In genomic region chr1:6486433-6487011, GRCh38 we compare ENCODE assay signal across 8 cellular contexts. TPM values are rescaled to one million over a fixed set of nuclear protein-coding genes. Genes with fewer than 3 reads are reported as not detected.
DNase-seq lines count a peak whose midpoint lies in the region; ATAC-seq and TF ChIP-seq lines count a peak whose summit lies in the region.

No MANE protein-coding gene starts in this region.

- H3K9me3 ChIP-seq in lung (ENCODE audit: control insufficient read depth in 2 of 2, insufficient read depth in 1 of 2, low read length in 1 of 2), result no peaks in the 10 kb centered on the region

- POLR2A ChIA-PET in activated CD8-positive, alpha-beta T cell treated with anti-CD3 and anti-CD28 coated beads for 36 hours (lab: Charles Lee), result interaction anchor here (1.3 kb wide), 1 partner anchor 9 kb away, joined by 3 read pairs; no protein-coding TSS in a partner anchor

- ATAC-seq in HG03175 (IDR thresholded peaks at IDR 0.05; ENCODE audit: unreplicated experiment), result peak; percentile 46
- peak; percentile 71 for ATAC-seq in activated CD8-positive, alpha-beta T cell treated with anti-CD3 and anti-CD28 coated beads for 36 hours
- peak; percentile 56 for ATAC-seq in lung (ENCODE audit: insufficient read depth, low FRiP score)
- no peak for ATAC-seq in GM21717 (IDR thresholded peaks at IDR 0.05; ENCODE audit: unreplicated experiment)

- H3K4me1 ChIP-seq in lung (ENCODE audit: control insufficient read depth in 2 of 2, insufficient read depth in 2 of 2, low read length in 2 of 2), result peaks cover 0 to 12% of the 10 kb centered on the region in 2 donors

- peaks cover 15% of the 10 kb centered on the region for H3K4me1 Mint-ChIP-seq in activated CD8-positive, alpha-beta T cell treated with anti-CD3 and anti-CD28 coated beads for 36 hours (ENCODE audit: low read depth)

- H3K9me3 Mint-ChIP-seq in activated CD8-positive, alpha-beta T cell treated with anti-CD3 and anti-CD28 coated beads for 36 hours, result no peaks in the 10 kb centered on the region

- H3K27ac ChIP-seq in lung (ENCODE audit: low read depth in 1 of 2, low read length in 1 of 2), result no peak overlapping the region

- no peaks in the 10 kb centered on the region for H3K27me3 ChIP-seq in lung (ENCODE audit: control insufficient read depth, insufficient read depth)

- TF ChIP-seq CTCF in activated CD8-positive, alpha-beta T cell treated with anti-CD3 and anti-CD28 coated beads for 36 hours (IDR thresholded peaks at IDR 0.05), result peak; percentile 87
- TF ChIP-seq CTCF in lung (IDR thresholded peaks at IDR 0.05; ENCODE audit: control extremely low read depth, extremely low read depth), result peak; percentile 58

- WGBS in lung, 2 donors, result 4% methylated on average over 15 of the region's 15 CpGs

- no peak overlapping the region for H3K4me3 ChIP-seq in lung

- peaks cover 18% of the 10 kb centered on the region for H3K27me3 Mint-ChIP-seq in activated CD8-positive, alpha-beta T cell treated with anti-CD3 and anti-CD28 coated beads for 36 hours

- no peaks in the 10 kb centered on the region for H3K36me3 Mint-ChIP-seq in activated CD8-positive, alpha-beta T cell treated with anti-CD3 and anti-CD28 coated beads for 36 hours (ENCODE audit: low read depth)

- H3K4me3 Mint-ChIP-seq in activated CD8-positive, alpha-beta T cell treated with anti-CD3 and anti-CD28 coated beads for 36 hours, result no peak overlapping the region

- H3K36me3 ChIP-seq in lung (ENCODE audit: control insufficient read depth in 2 of 2, insufficient read depth in 2 of 2, low read length in 2 of 2), result no peaks in the 10 kb centered on the region

- intact Hi-C loops in activated CD8-positive, alpha-beta T cell treated with anti-CD3 and anti-CD28 coated beads for 36 hours (cut with micrococcal nuclease), result no loop called here

- DNase-seq in DMS53 (lab: John Stamatoyannopoulos, UW) (peak; percentile 97), NCI-H82 treated with DMSO at 0.1 percent for 48 hours (lab: John Stamatoyannopoulos, UW; ENCODE audit: unreplicated experiment) (peak; percentile 47), lung (ENCODE audit: low spot score) (peak; percentile 87)
- peak; percentile 94 for DNase-seq in activated CD8-positive, alpha-beta T cell treated with anti-CD3 and anti-CD28 coated beads for 36 hours
- peak; percentile 72 for DNase-seq in effector CD8-positive, alpha-beta T cell (lab: John Stamatoyannopoulos, UW)
- peak; percentile 72 for DNase-seq in stimulated activated CD8-positive, alpha-beta memory T cell treated with anti-CD3 and anti-CD28 coated beads, Interleukin-12 subunit alpha, Interleukin-12 subunit beta, amount 100 ng/mL, for 24 hours (ENCODE audit: extremely low read depth)

- CTCF ChIA-PET in activated CD8-positive, alpha-beta T cell treated with anti-CD3 and anti-CD28 coated beads for 36 hours (lab: Charles Lee), result interaction anchor here (1.0 to 5.9 kb wide), 15 partner anchors 9 to 160 kb away, joined by 3 to 38 read pairs (median 4); partner anchors contain the start of gene TNFRSF25

- no peak overlapping the region for H3K27ac Mint-ChIP-seq in activated CD8-positive, alpha-beta T cell treated with anti-CD3 and anti-CD28 coated beads for 36 hours

RNA-seq across cellular contexts. Expression of gene PLEKHG5, which starts 4.9 kb away (rescaled TPM):
- 1 to 10 TPM; 1.7 to 1.8 TPM for total RNA-seq in activated CD8-positive, alpha-beta T cell treated with anti-CD3 and anti-CD28 coated beads for 36 hours
- total RNA-seq in lung, result 10 to 100 TPM; 11.2 to 22.9 TPM
- polyA plus RNA-seq in lung, result 1 to 10 TPM; 3.4 to 8.7 TPM

RNA-seq across cellular contexts. Expression of gene TNFRSF25, which starts 20.5 kb away (rescaled TPM):
- total RNA-seq in activated CD8-positive, alpha-beta T cell treated with anti-CD3 and anti-CD28 coated beads for 36 hours, result 10 to 100 TPM; 55.8 to 57.8 TPM
- 10 to 100 TPM; 11.2 to 19.8 TPM for total RNA-seq in lung
- 10 to 100 TPM in 1 of 2 donors, 1 to 10 TPM in 1; 4.9 to 12.3 TPM for polyA plus RNA-seq in lung

Comparison
In these comparisons a context has a peak if more than half of its experiments do, and no peak if none do; other contexts are left out.
1. DNase-seq: peak in every context shown above with its lines; median percentile 97 in DMS53; 94 in activated CD8-positive, alpha-beta T cell treated with anti-CD3 and anti-CD28 coated beads for 36 hours; 87 in lung; 72 in effector CD8-positive, alpha-beta T cell; 72 in stimulated activated CD8-positive, alpha-beta memory T cell treated with anti-CD3 and anti-CD28 coated beads, Interleukin-12 subunit alpha, Interleukin-12 subunit beta, amount 100 ng/mL, for 24 hours; 47 in NCI-H82 treated with DMSO at 0.1 percent for 48 hours.
2. RNA of gene PLEKHG5, which starts 4.9 kb away (total RNA-seq): 11.2 to 22.9 TPM in lung; 1.7 to 1.8 TPM in activated CD8-positive, alpha-beta T cell treated with anti-CD3 and anti-CD28 coated beads for 36 hours; every median in the first group is over 4 times any median in the second.